Comparison of ENCODE assay signal across 10 cellular contexts in the genomic region with DNA sequence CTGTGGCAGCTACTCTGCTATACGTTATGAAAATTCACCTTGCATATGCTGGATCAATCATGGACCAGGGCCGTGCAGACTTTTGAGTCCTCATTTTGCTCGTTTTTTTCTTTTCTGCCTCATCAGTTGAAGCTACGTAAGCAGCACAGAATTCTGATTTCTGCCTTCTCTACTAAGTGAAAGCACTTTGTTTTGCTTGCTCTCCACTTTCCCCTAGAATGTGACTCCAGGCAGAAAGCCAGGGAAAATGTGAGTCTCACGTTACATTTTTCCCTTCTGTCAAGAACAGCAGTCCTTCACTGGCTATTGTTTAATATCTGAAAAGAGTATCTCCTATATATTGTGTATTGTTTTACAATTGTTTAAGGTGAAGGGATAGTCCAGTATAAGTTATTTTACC.
DNase-seq lines count a peak whose midpoint lies in the region; ATAC-seq and TF ChIP-seq lines count a peak whose summit lies in the region.
"Had no signal": no experiment of that assay in that cellular context is flagged by ENCODE, and none has a peak within 500 bp of the region (broad histone marks: within the 10 kb centered on the region; RNA-seq: fewer than 3 reads in every experiment).

No MANE protein-coding gene starts in this region.

- H3K4me1 Mint-ChIP-seq in progenitor cell of endocrine pancreas (ENCODE audit: low read depth): peaks cover 7% of the 10 kb centered on the region

- TF ChIP-seq CTCF in progenitor cell of endocrine pancreas (IDR thresholded peaks at IDR 0.05; ENCODE audit: unreplicated experiment): no peak

- no peak overlapping the region for H3K4me3 Mint-ChIP-seq in progenitor cell of endocrine pancreas (ENCODE audit: low read depth)

- H3K36me3 Mint-ChIP-seq in progenitor cell of endocrine pancreas (ENCODE audit: insufficient read depth): no peaks in the 10 kb centered on the region

- DNase-seq in NCI-H1105 treated with DMSO at 0.1 percent for 48 hours (lab: John Stamatoyannopoulos, UW) (peak; percentile 56), amniotic stem cell (lab: John Stamatoyannopoulos, UW) (peak; percentile 9), iPS-NIHi11 (ENCODE audit: low spot score) (peak; percentile 23), stromal cell of bone marrow (ENCODE audit: low read depth) (peak; percentile 2), COR-L47 (lab: John Stamatoyannopoulos, UW) (no peak), progenitor cell of endocrine pancreas (ENCODE audit: low spot score, unreplicated experiment) (no peak)
- DNase-seq: central memory CD4-positive, alpha-beta T cell; gastrocnemius medialis; MG63 had no signal

- no peaks in the 10 kb centered on the region for H3K27me3 Mint-ChIP-seq in progenitor cell of endocrine pancreas

- no peaks in the 10 kb centered on the region for H3K9me3 Mint-ChIP-seq in progenitor cell of endocrine pancreas (ENCODE audit: low read depth)

- H3K27ac Mint-ChIP-seq in progenitor cell of endocrine pancreas: no peak overlapping the region

- ATAC-seq in GM18867 (IDR thresholded peaks at IDR 0.05; ENCODE audit: unreplicated experiment): no peak
- ATAC-seq: gastrocnemius medialis had no signal

Comparison
In these comparisons a context has a peak if more than half of its experiments do, and no peak if none do; other contexts are left out.
1. DNase-seq: peak in NCI-H1105 treated with DMSO at 0.1 percent for 48 hours (single experiment), amniotic stem cell (single experiment), iPS-NIHi11 (single experiment) and stromal cell of bone marrow (single experiment); none in COR-L47 (single experiment) and progenitor cell of endocrine pancreas (single experiment).